In the genomic region with DNA sequence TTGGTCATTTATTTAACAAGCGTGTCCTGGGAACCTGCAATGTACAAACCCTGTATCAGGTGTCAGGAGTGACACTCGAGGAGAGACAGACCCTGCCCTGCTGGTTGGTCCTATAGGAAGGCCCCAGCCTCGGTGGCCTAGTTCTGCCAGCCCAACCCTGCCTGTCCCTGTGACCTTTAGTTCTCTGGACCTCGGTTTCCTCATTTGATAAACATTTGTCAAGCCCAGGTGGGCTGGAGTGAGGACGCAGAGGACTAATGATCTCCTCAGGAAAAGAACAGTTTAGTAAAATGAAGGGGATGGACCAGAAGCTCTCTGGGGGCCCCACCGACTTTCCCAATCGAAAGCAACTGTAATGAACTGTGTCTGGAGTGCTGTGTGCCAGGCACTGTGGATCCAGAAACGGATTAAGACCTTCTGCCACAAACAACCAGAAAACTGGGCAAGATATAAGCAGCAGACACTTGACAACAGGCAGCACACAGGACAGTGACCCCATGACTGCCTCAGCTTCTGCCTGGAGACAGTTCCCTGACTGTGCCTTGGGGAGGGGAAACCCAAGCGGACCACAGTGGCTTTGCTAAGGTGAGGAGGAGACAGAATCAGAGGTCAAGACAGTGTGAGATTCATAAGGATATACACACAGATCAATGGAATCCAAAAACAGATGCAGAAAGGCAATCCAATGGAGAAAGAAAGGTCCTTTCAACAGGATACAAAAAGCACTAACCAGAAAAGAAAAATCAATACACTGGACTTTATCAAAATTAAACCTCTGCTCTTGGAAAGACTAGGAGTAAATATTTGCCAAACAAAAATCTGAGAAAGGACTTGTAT, we compare ENCODE assay signal across 22 cellular contexts. TPM values are rescaled to one million over a fixed set of nuclear protein-coding genes. Genes with fewer than 3 reads are reported as not detected.
DNase-seq lines count a peak whose midpoint lies in the region; ATAC-seq, FAIRE-seq and TF ChIP-seq lines count a peak whose summit lies in the region.
"Had no signal": no experiment of that assay in that cellular context is flagged by ENCODE, and none has a peak within 500 bp of the region (broad histone marks: within the 10 kb centered on the region; RNA-seq: fewer than 3 reads in every experiment).

No MANE protein-coding gene starts in this region.

- H4K20me1 ChIP-seq in Loucy (ENCODE audit: insufficient read depth, low read length, poor library complexity, severe bottlenecking) (no peaks in the 10 kb centered on the region), GM12878 (ENCODE audit: control insufficient read depth, insufficient read depth) (no peaks in the 10 kb centered on the region)

- in situ Hi-C loops in GM12878 (cut with MboI) (no loop called here), gastrocnemius medialis (cut with MboI; ENCODE audit: low sequenced_read_pairs in 4 of 4) (no loop called here)

- H3K27ac ChIP-seq in GM12878 (ENCODE audit: control insufficient read depth, insufficient read depth) (no peak overlapping the region), gastrocnemius medialis (peak overlapping the region; percentile 58 to 73 (median 64))

- POLR2A ChIA-PET in GM12878 (lab: Charles Lee): interaction anchor here (1.0 to 1.2 kb wide), 2 partner anchors 9 to 11 kb away, joined by 3 to 4 read pairs; no protein-coding TSS in a partner anchor

- H3K36me3 ChIP-seq in Loucy (ENCODE audit: insufficient read depth, low read length) (no peaks in the 10 kb centered on the region), GM12878 (ENCODE audit: control insufficient read depth in 2 of 2, insufficient read depth in 2 of 2, low read length in 1 of 2) (no peaks in the 10 kb centered on the region; a peak in 1 of 4 replicates), gastrocnemius medialis (no peaks in the 10 kb centered on the region)

- H3K9ac ChIP-seq in Loucy (ENCODE audit: low read depth, low read length, poor library complexity, severe bottlenecking) (peak overlapping the region; percentile 69), GM12878 (ENCODE audit: control insufficient read depth, insufficient read depth, low read length) (peak overlapping the region; percentile 1)

- H3F3A ChIP-seq in Loucy (ENCODE audit: low read depth): peaks cover 2% of the 10 kb centered on the region; the same call in 1 of the 2 replicates

- FAIRE-seq in GM12878 (lab: Jason Lieb, UNC): no peak
- no peak for FAIRE-seq in H54 (lab: Jason Lieb, UNC)

- no peak for TF ChIP-seq RAD21 in GM12878 (IDR thresholded peaks at IDR 0.05; ENCODE audit: insufficient read depth, low read depth, low read length)

- DNase-seq in GM12878 (ENCODE audit: low read depth, low spot score): no peak
- no peak for DNase-seq in left lobe of liver (ENCODE audit: low spot score)
- DNase-seq in gastrocnemius medialis: no peak
- no peak for DNase-seq in middle frontal gyrus (ENCODE audit: extremely low spot score, low spot score)
- no peak for DNase-seq in H54 (ENCODE audit: insufficient read length, low spot score)
- no peak for DNase-seq in NCI-H1930 (lab: John Stamatoyannopoulos, UW)
- no peak for DNase-seq in retina
- DNase-seq: activated CD4-positive, alpha-beta memory T cell treated with anti-CD3 and anti-CD28 coated beads for 36 hours; activated gamma-delta T cell; CD4-positive, alpha-beta T cell; effector CD8-positive, alpha-beta T cell; foreskin fibroblast; KBM-7; naive B cell; NCI-H1436; NCI-H2107; NCI-H446; occipital lobe; stimulated activated CD8-positive, alpha-beta memory T cell treated with anti-CD3 and anti-CD28 coated beads, Interleukin-4, amount 100 ng/mL, for 48 hours had no signal

- H2AFZ ChIP-seq in Loucy (ENCODE audit: low read length): no peak overlapping the region
- no peak overlapping the region for H2AFZ ChIP-seq in GM12878 (ENCODE audit: control insufficient read depth, low read depth, low read length)

- RAD21 ChIA-PET in GM12878 (lab: Charles Lee; ENCODE audit: unreplicated experiment): interaction anchor here (0.8 to 2.5 kb wide), 4 partner anchors 10 to 24 kb away, joined by 3 to 15 read pairs (median 3); no protein-coding TSS in a partner anchor

- 44% methylated on average over 9 of the region's 9 CpGs for WGBS in GM12878 (ENCODE audit: insufficient coverage, insufficient replicate concordance, low lambda C conversion rate, missing lambda C conversion rate)

- H3K4me2 ChIP-seq in Loucy (ENCODE audit: low read depth, low read length, poor library complexity, severe bottlenecking) (peak overlapping the region; percentile 75), GM12878 (ENCODE audit: control insufficient read depth, insufficient read depth) (no peak overlapping the region; the same call in 1 of the 2 replicates)

- BruUV-seq in GM12878 (replicated peaks; lab: Mats Ljungman, UMichigan): no TSS peak

- ATAC-seq in GM12878 (peak; percentile 53), left lobe of liver (peak; percentile 61), gastrocnemius medialis (peak; percentile 40 to 57)

- H3K4me3 ChIP-seq in Loucy (ENCODE audit: low read length, poor library complexity, severe bottlenecking) (peak overlapping the region; percentile 56), GM12878 (no peak overlapping the region), gastrocnemius medialis (no peak overlapping the region)

- H3K9me3 ChIP-seq in Loucy (ENCODE audit: insufficient read depth, low read depth, low read length) (no peaks in the 10 kb centered on the region), GM12878 (replicated peaks; ENCODE audit: control insufficient read depth, insufficient read depth, low read length) (no peaks in the 10 kb centered on the region), gastrocnemius medialis (no peaks in the 10 kb centered on the region)

- TF ChIP-seq CTCF in Loucy (conservative IDR thresholded peaks at IDR 0.05; ENCODE audit: low read length) (no peak), GM12878 (IDR thresholded peaks at IDR 0.05 in 2 of 3, conservative IDR thresholded peaks at IDR 0.05 in 1 of 3; ENCODE audit: control insufficient read depth in 2 of 3, extremely low read depth in 1 of 3, insufficient read depth in 1 of 3, low read depth in 3 of 3, low read length in 3 of 3) (no peak), gastrocnemius medialis (IDR thresholded peaks at IDR 0.05 in 4 of 5, conservative IDR thresholded peaks at IDR 0.05 in 1 of 5) (no peak)

- peaks cover 79% of the 10 kb centered on the region for H3K4me1 ChIP-seq in Loucy (ENCODE audit: insufficient read depth, low read length, poor library complexity, severe bottlenecking)
- no peaks in the 10 kb centered on the region; the same call in 1 of the 2 replicates for H3K4me1 ChIP-seq in GM12878 (ENCODE audit: control insufficient read depth, insufficient read depth, low read length)
- peaks cover 53 to 64% of the 10 kb centered on the region in 2 donors for H3K4me1 ChIP-seq in gastrocnemius medialis

- intact Hi-C loops in GM12878 (cut with micrococcal nuclease; ENCODE audit: unreplicated experiment): no loop called here
- intact Hi-C loops in gastrocnemius medialis (cut with DNase I; ENCODE audit: low total_unique reads): no loop called here

- H3K27me3 ChIP-seq in Loucy (ENCODE audit: insufficient read depth, low read length, poor library complexity, severe bottlenecking) (no peaks in the 10 kb centered on the region), GM12878 (replicated peaks in 1 of 2; ENCODE audit: control insufficient read depth in 2 of 2, insufficient read depth in 2 of 2, low read length in 1 of 2) (peaks cover 0 to under 1% of the 10 kb centered on the region in 2 experiments; a peak in 2 of 4 replicates), gastrocnemius medialis (no peaks in the 10 kb centered on the region)

- no peaks in the 10 kb centered on the region for H3K9me2 ChIP-seq in Loucy (replicated peaks; ENCODE audit: low read depth, low read length)

- SMC1A ChIA-PET in GM12878 (lab: Charles Lee; ENCODE audit: uncharacterized antibody, unreplicated experiment): interaction anchor here (0.5 to 1.4 kb wide), 5 partner anchors 9 to 330 kb away, joined by 3 to 4 read pairs (median 3); no protein-coding TSS in a partner anchor

- TF ChIP-seq EP300 in GM12878 (IDR thresholded peaks at IDR 0.05; ENCODE audit: borderline replicate concordance in 1 of 2, control insufficient read depth in 1 of 2, low read depth in 2 of 2, low read length in 2 of 2): no peak

- H3K79me2 ChIP-seq in Loucy (ENCODE audit: insufficient read depth, low read length) (peaks cover 13% of the 10 kb centered on the region; the same call in 1 of the 2 replicates), GM12878 (ENCODE audit: control insufficient read depth, insufficient read depth, low read length) (no peaks in the 10 kb centered on the region)

- CTCF ChIA-PET in GM12878 (lab: Yijun Ruan, JAX): interaction anchor here (1.0 to 2.4 kb wide), 8 partner anchors 12 to 133 kb away, joined by 3 to 19 read pairs (median 4); no protein-coding TSS in a partner anchor

- TF ChIP-seq POLR2A in GM12878 (IDR thresholded peaks at IDR 0.05; ENCODE audit: low read depth, low read length) (no peak), gastrocnemius medialis (IDR thresholded peaks at IDR 0.05) (no peak), H54 (IDR thresholded peaks at IDR 0.05; ENCODE audit: low read depth, low read length) (no peak)

RNA-seq across cellular contexts. Expression of gene PRCD, which starts 8.8 kb away (rescaled TPM):
- 2.4 TPM in 2 replicates for total RNA-seq in GM12878 (2013; cell fraction: nucleolus; rRNA removed)
- total RNA-seq in GM12878 (2014; rRNA removed) (0.44 TPM in 1 of 2 replicates, not detected in the other), GM12878 (2014; rRNA removed; fragmentation: Illumina TruSeq; extraction: Trizol) (0.18 TPM in 1 of 2 replicates, not detected in the other), GM12878 (2021) (0.37 and 0.95 TPM in 2 replicates), left lobe of liver (0.15 TPM), gastrocnemius medialis (1 to 10 TPM in 2 of 4 donors, under 1 TPM in 1, not detected in 1; 0.33 to 3.7 (median 1.1) TPM)
- polyA plus RNA-seq in GM12878 (2011; ENCODE audit: low read depth): not detected
- polyA plus RNA-seq in GM12878 (2011; rRNA removed) (0.22 and 0.49 TPM in 2 replicates), GM12878 (2014; fragmentation: Illumina TruSeq; extraction: Trizol) (not detected in 2 replicates), GM12878 (2014; fragmentation: Nextera tagmentation; extraction: Ambion mirVana) (under 1 TPM in 1 of 2 experiments, not detected in 1; 0.31 TPM), GM12878 (2014; rRNA removed) (0.51 TPM in 1 of 2 replicates, not detected in the other), GM12878 (2016; fragmentation: Nextera tagmentation; extraction: Ambion mirVana) (under 1 TPM; 0.37 to 0.55 TPM)
- 0.24 and 0.48 TPM in 2 replicates for polyA plus RNA-seq in GM12878 (2011; cell fraction: cytosol; rRNA removed)
- polyA plus RNA-seq in GM12878 (2011; cell fraction: nucleus; rRNA removed): 0.50 and 1.4 TPM in 2 replicates
- polyA plus RNA-seq in GM12878 (2012): 0.45 TPM in 1 of 2 replicates, not detected in the other
- not detected in 2 replicates for polyA minus RNA-seq in GM12878 (2011; rRNA and poly(A)+ RNA removed)
- polyA minus RNA-seq in GM12878 (2011; cell fraction: cytosol; rRNA and poly(A)+ RNA removed): not detected in 2 replicates
- not detected in 2 replicates for polyA minus RNA-seq in GM12878 (2011; cell fraction: nucleus; rRNA and poly(A)+ RNA removed)
- total RNA-seq: activated CD4-positive, alpha-beta memory T cell treated with anti-CD3 and anti-CD28 coated beads for 36 hours; CD4-positive, alpha-beta T cell; HT-29 had no signal

RNA-seq across cellular contexts. Expression of gene CYGB, which starts 11.1 kb away (rescaled TPM):
- not detected in 2 replicates for total RNA-seq in GM12878 (2013; cell fraction: nucleolus; rRNA removed)
- total RNA-seq in GM12878 (2014; rRNA removed): 0.34 TPM in 1 of 2 replicates, not detected in the other
- not detected in 2 replicates for total RNA-seq in GM12878 (2014; rRNA removed; fragmentation: Illumina TruSeq; extraction: Trizol)
- total RNA-seq in GM12878 (2021): not detected in 2 replicates
- polyA plus RNA-seq in GM12878 (2011; ENCODE audit: low read depth): not detected
- polyA plus RNA-seq in GM12878 (2011; rRNA removed): not detected in 2 replicates
- polyA plus RNA-seq in GM12878 (2011; cell fraction: cytosol; rRNA removed): 0.09 TPM in 1 of 2 replicates, not detected in the other
- polyA plus RNA-seq in GM12878 (2011; cell fraction: nucleus; rRNA removed): 0.25 TPM in 1 of 2 replicates, not detected in the other
- not detected in 2 replicates for polyA plus RNA-seq in GM12878 (2012)
- not detected in 2 replicates for polyA plus RNA-seq in GM12878 (2014; fragmentation: Illumina TruSeq; extraction: Trizol)
- not detected for polyA plus RNA-seq in GM12878 (2014; fragmentation: Nextera tagmentation; extraction: Ambion mirVana)
- polyA plus RNA-seq in GM12878 (2014; rRNA removed): not detected in 2 replicates
- polyA plus RNA-seq in GM12878 (2016; fragmentation: Nextera tagmentation; extraction: Ambion mirVana): not detected
- polyA minus RNA-seq in GM12878 (2011; rRNA and poly(A)+ RNA removed): 0.31 TPM in 1 of 2 replicates, not detected in the other
- polyA minus RNA-seq in GM12878 (2011; cell fraction: cytosol; rRNA and poly(A)+ RNA removed): not detected in 2 replicates
- polyA minus RNA-seq in GM12878 (2011; cell fraction: nucleus; rRNA and poly(A)+ RNA removed): not detected in 2 replicates
- 5.0 TPM for total RNA-seq in left lobe of liver
- total RNA-seq in gastrocnemius medialis: 10 to 100 TPM in 2 of 4 donors, 1 to 10 TPM in 2; 8.1 to 19.7 (median 10.6) TPM
- total RNA-seq: activated CD4-positive, alpha-beta memory T cell treated with anti-CD3 and anti-CD28 coated beads for 36 hours; CD4-positive, alpha-beta T cell; HT-29 had no signal

RNA-seq across cellular contexts. Expression of gene ST6GALNAC2, which starts 37.1 kb away (rescaled TPM):
- total RNA-seq in GM12878 (2013; cell fraction: nucleolus; rRNA removed): not detected in 2 replicates
- total RNA-seq in GM12878 (2014; rRNA removed): 0.23 TPM in 1 of 2 replicates, not detected in the other
- not detected in 2 replicates for total RNA-seq in GM12878 (2014; rRNA removed; fragmentation: Illumina TruSeq; extraction: Trizol)
- total RNA-seq in GM12878 (2021): 0.13 and 0.41 TPM in 2 replicates
- polyA plus RNA-seq in GM12878 (2011; ENCODE audit: low read depth): 0.12 TPM
- polyA plus RNA-seq in GM12878 (2011; rRNA removed): 0.08 and 0.17 TPM in 2 replicates
- 0.06 and 0.12 TPM in 2 replicates for polyA plus RNA-seq in GM12878 (2011; cell fraction: cytosol; rRNA removed)
- polyA plus RNA-seq in GM12878 (2011; cell fraction: nucleus; rRNA removed): 0.15 and 1.2 TPM in 2 replicates
- 0.28 TPM in 1 of 2 replicates, not detected in the other for polyA plus RNA-seq in GM12878 (2012)
- polyA plus RNA-seq in GM12878 (2014; fragmentation: Illumina TruSeq; extraction: Trizol): not detected in 2 replicates
- polyA plus RNA-seq in GM12878 (2014; fragmentation: Nextera tagmentation; extraction: Ambion mirVana): not detected
- 0.18 TPM in 1 of 2 replicates, not detected in the other for polyA plus RNA-seq in GM12878 (2014; rRNA removed)
- under 1 TPM in 1 of 2 experiments, not detected in 1; 0.24 TPM for polyA plus RNA-seq in GM12878 (2016; fragmentation: Nextera tagmentation; extraction: Ambion mirVana)
- polyA minus RNA-seq in GM12878 (2011; rRNA and poly(A)+ RNA removed): not detected in 2 replicates
- not detected in 2 replicates for polyA minus RNA-seq in GM12878 (2011; cell fraction: cytosol; rRNA and poly(A)+ RNA removed)
- not detected in 2 replicates for polyA minus RNA-seq in GM12878 (2011; cell fraction: nucleus; rRNA and poly(A)+ RNA removed)
- total RNA-seq in left lobe of liver: 4.0 TPM
- total RNA-seq in gastrocnemius medialis: 10 to 100 TPM; 13.6 to 31.1 (median 27.4) TPM
- total RNA-seq: occipital lobe, OCI-LY7 had no signal

RNA-seq across cellular contexts. Expression of gene RHBDF2, which starts 47.4 kb away (rescaled TPM):
- total RNA-seq in GM12878 (2013; cell fraction: nucleolus; rRNA removed): 130 and 159 TPM in 2 replicates
- total RNA-seq in GM12878 (2014; rRNA removed) (22.5 and 31.1 TPM in 2 replicates), GM12878 (2014; rRNA removed; fragmentation: Illumina TruSeq; extraction: Trizol) (10.9 and 12.2 TPM in 2 replicates), GM12878 (2021) (30.5 and 43.0 TPM in 2 replicates), left lobe of liver (8.9 TPM), gastrocnemius medialis (10 to 100 TPM; 11.4 to 29.8 (median 23.3) TPM)
- polyA plus RNA-seq in GM12878 (2011; ENCODE audit: low read depth): 10.0 TPM
- polyA plus RNA-seq in GM12878 (2011; rRNA removed) (2.0 and 6.5 TPM in 2 replicates), GM12878 (2014; fragmentation: Illumina TruSeq; extraction: Trizol) (3.7 and 12.9 TPM in 2 replicates), GM12878 (2014; fragmentation: Nextera tagmentation; extraction: Ambion mirVana) (1 to 10 TPM in 1 of 2 experiments, under 1 TPM in 1; 0.97 to 1.1 TPM), GM12878 (2014; rRNA removed) (38.3 and 42.4 TPM in 2 replicates), GM12878 (2016; fragmentation: Nextera tagmentation; extraction: Ambion mirVana) (10 to 100 TPM; 24.5 to 26.4 TPM)
- polyA plus RNA-seq in GM12878 (2011; cell fraction: cytosol; rRNA removed): 7.1 and 8.0 TPM in 2 replicates
- polyA plus RNA-seq in GM12878 (2011; cell fraction: nucleus; rRNA removed): 52.8 and 56.2 TPM in 2 replicates
- polyA plus RNA-seq in GM12878 (2012): 34.5 and 40.1 TPM in 2 replicates
- 7.6 and 15.0 TPM in 2 replicates for polyA minus RNA-seq in GM12878 (2011; rRNA and poly(A)+ RNA removed)
- polyA minus RNA-seq in GM12878 (2011; cell fraction: cytosol; rRNA and poly(A)+ RNA removed): 7.0 and 7.6 TPM in 2 replicates
- 14.9 and 27.1 TPM in 2 replicates for polyA minus RNA-seq in GM12878 (2011; cell fraction: nucleus; rRNA and poly(A)+ RNA removed)
